In the genomic region with DNA sequence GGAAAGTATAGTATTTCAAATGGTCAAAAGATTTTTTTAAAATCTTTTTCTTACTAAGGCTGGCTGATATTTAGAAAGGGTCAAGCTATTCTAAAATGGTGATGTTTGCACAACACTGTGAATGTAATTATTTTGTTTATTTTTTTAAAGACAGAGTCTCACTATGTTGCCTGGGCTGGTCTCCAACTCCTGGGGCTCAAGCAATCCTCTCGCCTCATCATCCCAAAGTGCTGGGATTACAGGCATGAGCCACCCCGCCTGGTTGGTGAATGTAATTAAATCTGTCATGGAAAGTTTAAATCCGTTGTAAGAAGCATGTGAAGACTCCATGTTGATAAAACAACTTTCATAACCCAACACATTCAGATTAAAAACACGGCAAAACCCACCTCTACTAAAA, we compare ENCODE assay signal across 13 cellular contexts. TPM values are rescaled to one million over a fixed set of nuclear protein-coding genes. Genes with fewer than 3 reads are reported as not detected.
DNase-seq lines count a peak whose midpoint lies in the region; ATAC-seq and TF ChIP-seq lines count a peak whose summit lies in the region.
"Had no signal": no experiment of that assay in that cellular context is flagged by ENCODE, and none has a peak within 500 bp of the region (broad histone marks: within the 10 kb centered on the region; RNA-seq: fewer than 3 reads in every experiment).

No MANE protein-coding gene starts in this region.

- in situ Hi-C loops in mammary epithelial cell (cut with MboI; ENCODE audit: low sequenced_read_pairs in 2 of 2): loop anchor here (5.0 to 25.0 kb wide), 2 partner anchors 169 to 179 kb away; no protein-coding TSS in a partner anchor

- no peak for ATAC-seq in GM18511 (IDR thresholded peaks at IDR 0.05; ENCODE audit: unreplicated experiment)

- H3K9me3 Mint-ChIP-seq in Caco-2 (ENCODE audit: unreplicated experiment) (no peaks in the 10 kb centered on the region), nephron (peaks cover 3% of the 10 kb centered on the region)
- H3K9me3 Mint-ChIP-seq: CD8-positive, alpha-beta memory T cell had no signal

- H3K36me3 ChIP-seq in Caco-2 (ENCODE audit: control insufficient read depth, insufficient read depth, low read length) (no peaks in the 10 kb centered on the region; the same call in 1 of the 2 replicates), mammary epithelial cell (ENCODE audit: insufficient read depth, low read length) (no peaks in the 10 kb centered on the region)

- POLR2A ChIA-PET in Caco-2 (lab: Charles Lee): no interaction called here

- intact Hi-C loops in Caco-2 (cut with micrococcal nuclease; ENCODE audit: unreplicated experiment): loop anchor here (5.0 kb wide), 1 partner anchor 91 kb away; no protein-coding TSS in a partner anchor
- intact Hi-C loops in mammary epithelial cell (cut with micrococcal nuclease): loop anchor here (5.0 kb wide), 2 partner anchors 171 to 224 kb away; a partner anchor contains a TSS

- H3K27ac Mint-ChIP-seq in Caco-2 (ENCODE audit: unreplicated experiment): no peak overlapping the region
- peak overlapping the region in 1 of 3 experiments; percentile 98 for H3K27ac Mint-ChIP-seq in nephron

- no peak overlapping the region for H3K9ac ChIP-seq in mammary epithelial cell (ENCODE audit: insufficient read depth, low read length)
- H3K9ac ChIP-seq: parathyroid adenoma had no signal

- CTCF ChIA-PET in Caco-2 (lab: Charles Lee) (no interaction called here), mammary epithelial cell (lab: Charles Lee; ENCODE audit: low non-redundant PET) (interaction anchor here (0.7 kb wide), 1 partner anchor 24 kb away, joined by 4 read pairs; no protein-coding TSS in a partner anchor)

- BruUV-seq in Caco-2 (replicated peaks; lab: Mats Ljungman, UMichigan): no TSS peak
- no TSS peak for BruUV-seq in mammary epithelial cell (replicated peaks; lab: Mats Ljungman, UMichigan)

- H3K4me3 Mint-ChIP-seq in Caco-2 (ENCODE audit: unreplicated experiment) (peak overlapping the region; percentile 86), nephron (peak overlapping the region; percentile 97 to 100 (median 99))

- DNase-seq in Caco-2 (no peak), M059J (ENCODE audit: low read depth) (peak; percentile 87), mammary epithelial cell (peak; percentile 9), hepatic stellate cell (ENCODE audit: low spot score) (no peak), COLO668 (lab: John Stamatoyannopoulos, UW; ENCODE audit: unreplicated experiment) (no peak)
- DNase-seq in activated T-cell treated with anti-CD3 and anti-CD28 coated beads, Interleukin-2, amount 50 U/mL, for 48 hours: no peak
- DNase-seq: CD8-positive, alpha-beta memory T cell; central memory CD4-positive, alpha-beta T cell; H7; NCI-H1930 had no signal

- no peaks in the 10 kb centered on the region for H3K27me3 ChIP-seq in Caco-2 (replicated peaks; ENCODE audit: control insufficient read depth, insufficient read depth, low read length)
- H3K27me3 ChIP-seq in mammary epithelial cell (ENCODE audit: insufficient read depth, low read length): no peaks in the 10 kb centered on the region

- H3K9me3 ChIP-seq in Caco-2: no peaks in the 10 kb centered on the region
- no peaks in the 10 kb centered on the region for H3K9me3 ChIP-seq in mammary epithelial cell (replicated peaks; ENCODE audit: insufficient read depth, low read length)

- H3K79me2 ChIP-seq in mammary epithelial cell (ENCODE audit: insufficient read depth, low read length): peaks cover 76% of the 10 kb centered on the region

- no peaks in the 10 kb centered on the region for H4K20me1 ChIP-seq in mammary epithelial cell (ENCODE audit: insufficient read depth, low read length)

- H2AFZ ChIP-seq in mammary epithelial cell (ENCODE audit: low read depth, low read length): no peak overlapping the region
- H2AFZ ChIP-seq: parathyroid adenoma had no signal

- dilution Hi-C loops in mammary epithelial cell (cut with HindIII; ENCODE audit: low sequenced_read_pairs): no loop called here

- 100% methylated on average over 3 of the region's 4 CpGs for WGBS in mammary epithelial cell (ENCODE audit: low coverage, missing lambda C conversion rate)

- H3K4me1 ChIP-seq in Caco-2 (peaks cover 5% of the 10 kb centered on the region; the same call in 1 of the 2 replicates), mammary epithelial cell (ENCODE audit: insufficient read depth, low read length) (peaks cover 10% of the 10 kb centered on the region)

- H3K36me3 Mint-ChIP-seq in Caco-2 (ENCODE audit: insufficient read depth, unreplicated experiment) (peaks cover 22% of the 10 kb centered on the region), nephron (ENCODE audit: low read depth) (peaks cover 36% of the 10 kb centered on the region)

- H3K4me3 ChIP-seq in Caco-2 (ENCODE audit: low read depth, low read length): no peak overlapping the region
- H3K4me3 ChIP-seq in mammary epithelial cell (replicated peaks in 1 of 3; ENCODE audit: insufficient read depth in 1 of 3, low read depth in 2 of 3, low read length in 3 of 3): no peak overlapping the region

- H3K4me2 ChIP-seq in mammary epithelial cell (ENCODE audit: insufficient read depth, low read depth, low read length): peak overlapping the region; percentile 99

- H3K4me1 Mint-ChIP-seq in Caco-2 (ENCODE audit: low read depth, unreplicated experiment) (peaks cover 16% of the 10 kb centered on the region), nephron (peaks cover 35% of the 10 kb centered on the region)

- no peak overlapping the region for H3K27ac ChIP-seq in mammary epithelial cell (ENCODE audit: insufficient read depth, low read depth, low read length)
- H3K27ac ChIP-seq: parathyroid adenoma had no signal

- TF ChIP-seq CTCF in Caco-2 (IDR thresholded peaks at IDR 0.05; ENCODE audit: insufficient read depth in 1 of 2, low read depth in 1 of 2, low read length in 1 of 2, severe bottlenecking in 1 of 2, unreplicated experiment in 1 of 2) (no peak), mammary epithelial cell (conservative IDR thresholded peaks at IDR 0.05 in 1 of 2, IDR thresholded peaks at IDR 0.05 in 1 of 2; ENCODE audit: extremely low read depth in 1 of 2, insufficient read depth in 1 of 2, low read depth in 1 of 2, low read length in 2 of 2) (no peak), nephron (IDR thresholded peaks at IDR 0.05; ENCODE audit: unreplicated experiment in 3 of 3) (no peak)

- H3K27me3 Mint-ChIP-seq in Caco-2 (ENCODE audit: insufficient read depth, unreplicated experiment): no peaks in the 10 kb centered on the region
- H3K27me3 Mint-ChIP-seq in nephron (ENCODE audit: low read depth): no peaks in the 10 kb centered on the region
- H3K27me3 Mint-ChIP-seq: CD8-positive, alpha-beta memory T cell had no signal

RNA-seq across cellular contexts. Expression of a gene that starts 2.6 kb away (rescaled TPM):
- total RNA-seq in Caco-2 (2022): 32.4 and 33.2 TPM in 2 replicates
- 31.0 and 37.0 TPM in 2 replicates for total RNA-seq in M059J (2014; rRNA removed; shearing (Covaris generic))
- 10 to 100 TPM; 15.5 to 17.8 TPM for total RNA-seq in mammary epithelial cell
- 8.9 TPM for polyA plus RNA-seq in mammary epithelial cell
- polyA minus RNA-seq in mammary epithelial cell: 4.7 TPM

Comparison
In these comparisons a context has a peak if more than half of its experiments do, and no peak if none do; other contexts are left out.
1. DNase-seq: peak in M059J (single experiment) and mammary epithelial cell (single experiment); none in Caco-2 (0 of 2), activated T-cell treated with anti-CD3 and anti-CD28 coated beads, Interleukin-2, amount 50 U/mL, for 48 hours (0 of 2), hepatic stellate cell (single experiment) and COLO668 (single experiment).